In the genomic region with DNA sequence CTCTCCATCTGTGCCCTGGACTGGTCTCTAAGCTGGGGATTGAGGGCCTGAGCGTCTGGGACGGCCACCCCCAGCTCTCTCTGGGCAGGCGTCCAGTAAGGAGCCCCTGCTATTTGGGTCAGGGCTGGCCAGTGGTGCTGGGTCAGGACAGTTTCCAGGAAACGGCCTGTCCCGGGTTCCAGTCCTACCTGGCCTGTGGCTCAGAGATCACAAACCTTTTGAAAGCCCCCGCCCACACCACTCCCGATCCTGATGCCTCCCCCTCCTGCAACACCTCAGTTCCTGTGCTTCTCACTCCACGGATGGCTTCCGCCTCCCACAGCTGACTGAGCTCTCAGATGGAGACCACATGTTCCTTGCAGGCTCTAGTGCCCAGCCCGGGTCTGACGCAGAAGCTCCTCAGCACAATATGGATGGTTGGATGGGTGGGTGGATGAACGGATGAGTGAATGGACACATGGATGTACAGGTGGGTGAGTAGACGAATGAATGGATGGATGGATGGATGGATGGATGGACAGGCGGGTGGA, we compare ENCODE assay signal across 12 cellular contexts.
A peak's percentile ranks its signal among the peaks of the same experiment; 100 is the strongest.
DNase-seq lines count a peak whose midpoint lies in the region; ATAC-seq, FAIRE-seq and TF ChIP-seq lines count a peak whose summit lies in the region.
"Had no signal": no experiment of that assay in that cellular context is flagged by ENCODE, and none has a peak within 500 bp of the region (broad histone marks: within the 10 kb centered on the region; RNA-seq: fewer than 3 reads in every experiment).

No MANE protein-coding gene starts in this region.

- POLR2A ChIA-PET in endothelial cell of umbilical vein (lab: Charles Lee): interaction anchor here (0.6 to 1.3 kb wide), 2 partner anchors 16 to 57 kb away, joined by 3 read pairs; no protein-coding TSS in a partner anchor

- H3K4me2 ChIP-seq in endothelial cell of umbilical vein (ENCODE audit: insufficient read depth, low read length): no peak overlapping the region

- H3K9me3 ChIP-seq in heart right ventricle: no peaks in the 10 kb centered on the region
- H3K9me3 ChIP-seq in endothelial cell of umbilical vein (replicated peaks; ENCODE audit: control insufficient read depth, insufficient read depth, low read length): no peaks in the 10 kb centered on the region
- no peaks in the 10 kb centered on the region for H3K9me3 ChIP-seq in vagina
- H3K9me3 ChIP-seq: BE2C had no signal

- H3K4me1 Mint-ChIP-seq in nephron progenitor cell: peaks cover 51% of the 10 kb centered on the region

- TSS peak; percentile 86 for BruUV-seq in endothelial cell of umbilical vein (replicated peaks; lab: Mats Ljungman, UMichigan)

- H3K27me3 Mint-ChIP-seq in nephron progenitor cell (ENCODE audit: low read depth, poor library complexity): peaks cover 8% of the 10 kb centered on the region
- H3K27me3 Mint-ChIP-seq: activated CD4-positive, alpha-beta T cell treated with anti-CD3 and anti-CD28 coated beads, Interleukin-2, amount 10 ng/mL, durations not matched to agents 24 days and 14 days had no signal

- H3K9ac ChIP-seq in endothelial cell of umbilical vein (replicated peaks; ENCODE audit: extremely low read depth, insufficient read depth, low read length): peak overlapping the region; percentile 43

- no peaks in the 10 kb centered on the region for H4K20me1 ChIP-seq in endothelial cell of umbilical vein (replicated peaks; ENCODE audit: control insufficient read depth, extremely low read depth, insufficient read depth, low read length)

- H3K27me3 ChIP-seq in heart right ventricle (no peaks in the 10 kb centered on the region), endothelial cell of umbilical vein (ENCODE audit: control insufficient read depth in 2 of 2, insufficient read depth in 2 of 2, low read length in 2 of 2) (no peaks in the 10 kb centered on the region), vagina (no peaks in the 10 kb centered on the region)
- H3K27me3 ChIP-seq: BE2C had no signal

- ATAC-seq in heart right ventricle: peak in 1 of 8 donors; percentile 8
- no peak for ATAC-seq in Right ventricle myocardium inferior

- H3K36me3 ChIP-seq in heart right ventricle (no peaks in the 10 kb centered on the region), endothelial cell of umbilical vein (ENCODE audit: control insufficient read depth in 2 of 2, extremely low read depth in 1 of 2, insufficient read depth in 2 of 2, low read length in 2 of 2) (no peaks in the 10 kb centered on the region), vagina (no peaks in the 10 kb centered on the region)
- H3K36me3 ChIP-seq: BE2C had no signal

- H3K9me1 ChIP-seq in endothelial cell of umbilical vein (replicated peaks; ENCODE audit: control insufficient read depth, extremely low read depth, insufficient read depth, low read length): no peaks in the 10 kb centered on the region

- H3K79me2 ChIP-seq in endothelial cell of umbilical vein (ENCODE audit: control insufficient read depth, insufficient read depth, low read length): no peaks in the 10 kb centered on the region

- H3K27ac ChIP-seq in heart right ventricle (peak overlapping the region in 9 of 10 donors; percentile 26 to 84 (median 68)), endothelial cell of umbilical vein (ENCODE audit: insufficient read depth, low read depth, low read length) (peak overlapping the region; percentile 86), vagina (peak overlapping the region; percentile 24)

- H3K27ac Mint-ChIP-seq in nephron progenitor cell: peak overlapping the region; percentile 92

- H3K9me3 Mint-ChIP-seq in nephron progenitor cell: no peaks in the 10 kb centered on the region

- CTCF ChIA-PET in endothelial cell of umbilical vein (lab: Charles Lee): interaction anchor here (0.7 to 1.5 kb wide), 7 partner anchors 11 to 289 kb away, joined by 3 to 7 read pairs (median 3); no protein-coding TSS in a partner anchor

- no peak for FAIRE-seq in endothelial cell of umbilical vein (lab: Jason Lieb, UNC)

- no peak overlapping the region for H3K4me3 ChIP-seq in heart right ventricle
- no peak overlapping the region for H3K4me3 ChIP-seq in endothelial cell of umbilical vein (replicated peaks in 1 of 3; ENCODE audit: insufficient read depth in 1 of 3, low read depth in 1 of 3, low read length in 3 of 3)
- H3K4me3 ChIP-seq in vagina: no peak overlapping the region

- TF ChIP-seq POLR2A in endothelial cell of umbilical vein (IDR thresholded peaks at IDR 0.05; ENCODE audit: low read depth, low read length): no peak
- TF ChIP-seq POLR2A in vagina (IDR thresholded peaks at IDR 0.05): no peak

- no peak for DNase-seq in heart right ventricle
- no peak for DNase-seq in Right ventricle myocardium inferior (ENCODE audit: missing footprints)
- no peak for DNase-seq in endothelial cell of umbilical vein (ENCODE audit: low read depth, low spot score)
- DNase-seq in nephron progenitor cell: no peak
- no peak for DNase-seq in vagina (ENCODE audit: extremely low spot score in 2 of 2)
- DNase-seq in UCSD-AML1 (lab: John Stamatoyannopoulos, UW; ENCODE audit: unreplicated experiment): no peak
- DNase-seq in AG20443 (ENCODE audit: low spot score): no peak
- no peak for DNase-seq in stimulated activated CD4-positive, alpha-beta T cell treated with anti-CD3 and anti-CD28 coated beads, Interleukin-4, amount 100 ng/mL, for 24 hours
- DNase-seq: activated CD4-positive, alpha-beta T cell treated with anti-CD3 and anti-CD28 coated beads, Interleukin-2, amount 10 ng/mL, durations not matched to agents 24 days and 14 days; BE2C; effector memory CD4-positive, alpha-beta T cell; GF-D8 had no signal

- peaks cover 8% of the 10 kb centered on the region for H3K36me3 Mint-ChIP-seq in nephron progenitor cell (ENCODE audit: low read depth)

- dilution Hi-C loops in endothelial cell of umbilical vein (cut with MboI; ENCODE audit: extremely low pct_ligation_motif_present, low sequenced_read_pairs): no loop called here

- no peak overlapping the region for H3K4me3 Mint-ChIP-seq in nephron progenitor cell
- H3K4me3 Mint-ChIP-seq: activated CD4-positive, alpha-beta T cell treated with anti-CD3 and anti-CD28 coated beads, Interleukin-2, amount 10 ng/mL, durations not matched to agents 24 days and 14 days had no signal

- peak overlapping the region; percentile 36 for H2AFZ ChIP-seq in endothelial cell of umbilical vein (ENCODE audit: low read depth, low read length)

- TF ChIP-seq CTCF in heart right ventricle (IDR thresholded peaks at IDR 0.05) (no peak), endothelial cell of umbilical vein (IDR thresholded peaks at IDR 0.05; ENCODE audit: extremely low read depth in 1 of 2, insufficient read depth in 1 of 2, low read depth in 1 of 2, low read length in 2 of 2) (no peak), nephron progenitor cell (IDR thresholded peaks at IDR 0.05) (no peak), vagina (IDR thresholded peaks at IDR 0.05) (no peak)

- intact Hi-C loops in heart right ventricle (cut with DNase I) (no loop called here), Right ventricle myocardium inferior (cut with DNase I) (no loop called here), endothelial cell of umbilical vein (cut with micrococcal nuclease) (no loop called here), vagina (cut with DNase I) (no loop called here)

- 62 to 71% methylated on average over 14 of the region's 14 CpGs for WGBS in heart right ventricle, 2 donors

- peaks cover 6 to 31% (median 24%) of the 10 kb centered on the region in 9 donors for H3K4me1 ChIP-seq in heart right ventricle
- peaks cover 39% of the 10 kb centered on the region for H3K4me1 ChIP-seq in endothelial cell of umbilical vein (ENCODE audit: control insufficient read depth, extremely low read depth, insufficient read depth, low read length)
- H3K4me1 ChIP-seq in vagina: no peaks in the 10 kb centered on the region
- H3K4me1 ChIP-seq: BE2C had no signal

TF ChIP-seq in endothelial cell of umbilical vein, 7 proteins besides CTCF, POLR2A, EP300 and RAD21:
- TF ChIP-seq FOS (IDR thresholded peaks at IDR 0.05; ENCODE audit: borderline replicate concordance, insufficient read depth, low read length) (no peak), POLR2AphosphoS5 (IDR thresholded peaks at IDR 0.05; ENCODE audit: insufficient read depth, low read depth, low read length) (no peak), EZH2 (IDR thresholded peaks at IDR 0.05; ENCODE audit: borderline replicate concordance, low read depth, low read length, severe bottlenecking) (no peak), JUN (IDR thresholded peaks at IDR 0.05; ENCODE audit: borderline replicate concordance, insufficient read depth, insufficient read length, low read depth) (no peak), MYC (IDR thresholded peaks at IDR 0.05; ENCODE audit: low read depth, low read length) (no peak), GATA2 (IDR thresholded peaks at IDR 0.05; ENCODE audit: insufficient read depth, insufficient read length, low read depth, low read length) (no peak)
- TF ChIP-seq, protein P1, sequence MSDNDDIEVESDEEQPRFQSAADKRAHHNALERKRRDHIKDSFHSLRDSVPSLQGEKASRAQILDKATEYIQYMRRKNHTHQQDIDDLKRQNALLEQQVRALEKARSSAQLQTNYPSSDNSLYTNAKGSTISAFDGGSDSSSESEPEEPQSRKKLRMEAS (IDR thresholded peaks at IDR 0.05; ENCODE audit: insufficient read depth, insufficient read length): no peak
TF ChIP-seq in endothelial cell of umbilical vein: peak in this region for 0.

Comparison
In these comparisons a context has a peak if more than half of its experiments do, and no peak if none do; other contexts are left out.
1. H3K27ac ChIP-seq: peak in every context shown above with its lines; median percentile 86 in endothelial cell of umbilical vein; 68 in heart right ventricle; 24 in vagina.